ENCODE assay signal across 1 cellular context in the genomic region with DNA sequence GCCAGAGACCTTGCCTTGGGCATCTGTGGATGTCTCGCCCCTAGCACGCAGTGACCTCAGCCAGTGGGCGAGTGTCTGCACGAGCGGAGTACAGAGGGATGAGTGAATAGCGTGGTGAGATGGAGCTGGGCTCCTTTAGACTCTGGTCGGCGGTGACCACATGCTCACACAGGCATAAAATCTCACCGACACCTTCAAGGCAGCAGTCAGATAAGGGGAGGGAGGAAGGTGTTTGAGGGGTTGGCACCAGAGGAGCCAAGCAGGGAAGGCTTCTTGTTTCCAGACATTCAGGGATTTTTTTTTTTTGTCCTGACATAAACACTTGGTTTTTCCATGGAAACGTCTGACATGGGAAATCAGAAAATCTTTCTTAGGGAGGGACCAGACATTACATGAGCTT.
TF ChIP-seq lines count a peak whose summit lies in the region.

No MANE protein-coding gene starts in this region.

TF ChIP-seq in HepG2, 621 proteins besides CTCF, POLR2A, EP300 and RAD21:
- TF ChIP-seq, protein P1, sequence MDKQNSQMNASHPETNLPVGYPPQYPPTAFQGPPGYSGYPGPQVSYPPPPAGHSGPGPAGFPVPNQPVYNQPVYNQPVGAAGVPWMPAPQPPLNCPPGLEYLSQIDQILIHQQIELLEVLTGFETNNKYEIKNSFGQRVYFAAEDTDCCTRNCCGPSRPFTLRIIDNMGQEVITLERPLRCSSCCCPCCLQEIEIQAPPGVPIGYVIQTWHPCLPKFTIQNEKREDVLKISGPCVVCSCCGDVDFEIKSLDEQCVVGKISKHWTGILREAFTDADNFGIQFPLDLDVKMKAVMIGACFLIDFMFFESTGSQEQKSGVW (CRISPR knock-in tag; IDR thresholded peaks at IDR 0.05; ENCODE audit: borderline replicate concordance) = no peak
- no peak for TF ChIP-seq ZNF292 (CRISPR knock-in tag; IDR thresholded peaks at IDR 0.05; ENCODE audit: borderline replicate concordance, low read depth)
- TF ChIP-seq ZNF138 (CRISPR knock-in tag; IDR thresholded peaks at IDR 0.05; ENCODE audit: low read depth) = no peak
